In the genomic region with DNA sequence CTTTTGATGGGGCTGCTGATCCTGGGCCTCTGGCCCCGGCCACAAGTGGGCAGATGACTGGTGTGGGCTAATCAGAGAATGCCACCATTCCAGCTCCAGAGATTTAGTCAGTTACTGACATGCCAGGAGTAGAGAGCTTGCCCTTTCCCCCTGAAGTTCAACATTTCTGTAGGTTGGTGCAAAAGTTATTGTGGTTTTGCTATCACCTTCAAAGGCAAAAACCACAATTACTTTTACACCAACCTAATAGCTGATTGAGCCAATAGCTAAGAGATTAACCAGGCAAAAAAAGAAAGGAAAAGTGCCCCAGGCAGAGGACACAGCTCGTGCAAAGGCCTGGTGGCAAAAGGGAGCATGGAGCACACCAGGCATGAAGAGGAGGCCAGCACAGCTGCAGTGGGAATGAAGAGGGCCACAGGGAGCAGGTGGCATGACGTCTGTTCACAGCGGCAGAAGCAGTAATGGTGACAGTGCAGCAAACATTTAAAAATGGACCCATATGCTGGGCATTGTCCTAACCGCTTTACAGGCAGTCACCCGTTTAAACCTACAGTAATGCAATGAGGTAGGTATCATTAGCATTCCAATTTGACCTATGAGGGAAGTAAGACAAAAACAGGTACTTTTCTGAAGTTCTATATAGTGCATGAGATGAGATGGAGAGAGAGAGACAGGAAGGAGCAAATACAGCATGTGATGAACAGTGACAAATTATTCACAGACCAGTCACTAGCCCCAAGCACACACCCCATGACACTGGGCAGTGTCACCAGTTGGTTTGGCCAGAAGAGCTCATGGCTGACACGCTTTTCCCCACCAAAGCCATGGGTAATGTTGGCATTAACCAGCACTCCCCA, we compare ENCODE assay signal across 13 cellular contexts.
DNase-seq lines count a peak whose midpoint lies in the region; ATAC-seq and TF ChIP-seq lines count a peak whose summit lies in the region.
"Had no signal": no experiment of that assay in that cellular context is flagged by ENCODE, and none has a peak within 500 bp of the region (broad histone marks: within the 10 kb centered on the region; RNA-seq: fewer than 3 reads in every experiment).

No MANE protein-coding gene starts in this region.

- intact Hi-C loops in dorsolateral prefrontal cortex (cut with DNase I), result loop anchor here in 1 of 2 donors (5.0 to 10.0 kb wide), 3 partner anchors 93 to 203 kb away; no protein-coding TSS in a partner anchor

- peaks cover 6% of the 10 kb centered on the region for H3K4me1 ChIP-seq in MM.1S (ENCODE audit: low read length)

- no peak overlapping the region for H3K9ac ChIP-seq in MM.1S (ENCODE audit: low read length)

- peak; percentile 56 for ATAC-seq in GM18502 (IDR thresholded peaks at IDR 0.05; ENCODE audit: poor library complexity, unreplicated experiment)
- peak; percentile 75 for ATAC-seq in GM19463 (IDR thresholded peaks at IDR 0.05; ENCODE audit: unreplicated experiment)
- ATAC-seq in HG03175 (IDR thresholded peaks at IDR 0.05; ENCODE audit: unreplicated experiment), result peak; percentile 76

- no peaks in the 10 kb centered on the region for H4K20me1 ChIP-seq in MM.1S (ENCODE audit: insufficient read depth, low read length)

- DNase-seq in dorsolateral prefrontal cortex (peak in 1 of 10 donors; percentile 36), MM.1S (no peak), G401 (ENCODE audit: low spot score) (no peak), RPMI8226 (no peak), D341Med (ENCODE audit: low spot score) (no peak)
- DNase-seq: activated CD4-positive, alpha-beta T cell treated with anti-CD3 and anti-CD28 coated beads, Interleukin-2, amount 10 ng/mL, durations not matched to agents 7 days and 5 days; activated naive CD4-positive, alpha-beta T cell treated with anti-CD3 and anti-CD28 coated beads, Interleukin-2, amount 10 ng/mL, durations not matched to agents 7 days and 5 days; cerebellar nuclear complex; SW 1271 had no signal

- H3K4me2 ChIP-seq in MM.1S (ENCODE audit: low read depth, low read length), result no peak overlapping the region

- H3K27me3 ChIP-seq in dorsolateral prefrontal cortex (no peaks in the 10 kb centered on the region), MM.1S (replicated peaks; ENCODE audit: insufficient read depth, low read length) (no peaks in the 10 kb centered on the region)

- H3K36me3 ChIP-seq in MM.1S (replicated peaks; ENCODE audit: insufficient read depth, low read length), result no peaks in the 10 kb centered on the region
- H3K36me3 ChIP-seq: prostate gland had no signal

- H2AFZ ChIP-seq in MM.1S (ENCODE audit: low read length), result no peak overlapping the region

- H3K9me2 ChIP-seq in MM.1S (replicated peaks; ENCODE audit: insufficient read depth, low read length), result no peaks in the 10 kb centered on the region

- in situ Hi-C loops in G401 (cut with HindIII; ENCODE audit: low sequenced_read_pairs), result no loop called here

- no peak overlapping the region for H3K4me3 ChIP-seq in dorsolateral prefrontal cortex
- H3K4me3 ChIP-seq in MM.1S (ENCODE audit: low read length), result no peak overlapping the region
- H3K4me3 ChIP-seq: prostate gland had no signal

- H3F3A ChIP-seq in MM.1S (ENCODE audit: insufficient read depth, low read length), result no peaks in the 10 kb centered on the region

- peak in 1 of 56 donors; percentile 11 for TF ChIP-seq CTCF in dorsolateral prefrontal cortex (IDR thresholded peaks at IDR 0.05 in 54 of 56, conservative IDR thresholded peaks at IDR 0.05 in 2 of 56; ENCODE audit: low read depth in 1 of 56, partially characterized antibody in 56 of 56)
- TF ChIP-seq CTCF in MM.1S (IDR thresholded peaks at IDR 0.05; ENCODE audit: low read length), result no peak

- no peaks in the 10 kb centered on the region for H3K9me3 ChIP-seq in MM.1S (replicated peaks; ENCODE audit: insufficient read depth, low read length)
- H3K9me3 ChIP-seq: prostate gland had no signal

- H3K27ac ChIP-seq in dorsolateral prefrontal cortex (peak overlapping the region in 30 of 59 donors; percentile 14 to 97 (median 49)), MM.1S (ENCODE audit: low read length) (no peak overlapping the region)
- H3K27ac ChIP-seq: prostate gland had no signal

- H3K79me2 ChIP-seq in MM.1S (ENCODE audit: low read length), result no peaks in the 10 kb centered on the region
